Comparison of ENCODE assay signal across 24 cellular contexts in the genomic region with DNA sequence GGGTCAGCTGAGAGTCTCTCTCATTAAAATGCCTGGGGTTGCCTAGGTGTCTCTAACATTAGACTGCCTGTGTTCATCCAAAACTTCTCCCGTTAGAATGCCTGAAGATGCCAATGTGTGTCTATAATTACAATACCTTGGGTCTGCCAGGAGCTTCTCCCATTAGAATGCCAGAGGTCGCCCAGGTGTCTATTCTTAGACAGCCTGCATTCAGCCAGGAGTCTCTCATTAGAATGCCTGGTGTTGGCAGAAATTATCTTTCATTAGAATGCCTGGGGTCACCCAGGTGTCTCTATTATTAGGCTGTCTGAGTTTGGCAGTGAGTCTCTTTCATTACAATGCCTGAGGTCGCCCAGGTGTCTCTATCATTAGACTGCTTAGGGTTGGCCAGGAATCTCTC.
DNase-seq lines count a peak whose midpoint lies in the region; ATAC-seq and TF ChIP-seq lines count a peak whose summit lies in the region.
"Had no signal": no experiment of that assay in that cellular context is flagged by ENCODE, and none has a peak within 500 bp of the region (broad histone marks: within the 10 kb centered on the region; RNA-seq: fewer than 3 reads in every experiment).

No MANE protein-coding gene starts in this region.

- H3K9me3 ChIP-seq in endodermal cell (ENCODE audit: control insufficient read depth, low read length), result peaks cover 82% of the 10 kb centered on the region
- H3K9me3 ChIP-seq: BE2C had no signal

- H3K4me1 ChIP-seq in endodermal cell (ENCODE audit: control insufficient read depth, insufficient read depth, low read length), result no peaks in the 10 kb centered on the region
- H3K4me1 ChIP-seq: BE2C, BLaER1 had no signal

- H3K27me3 Mint-ChIP-seq in endodermal cell (ENCODE audit: insufficient read depth) (no peaks in the 10 kb centered on the region), progenitor cell of endocrine pancreas (no peaks in the 10 kb centered on the region)
- H3K27me3 Mint-ChIP-seq in activated naive CD8-positive, alpha-beta T cell treated with anti-CD3 and anti-CD28 coated beads for 36 hours, result no peaks in the 10 kb centered on the region
- H3K27me3 Mint-ChIP-seq: CD4-positive, alpha-beta memory T cell; CD4-positive, CD25-positive, alpha-beta regulatory T cell; CD8-positive, alpha-beta memory T cell had no signal

- H3K27ac Mint-ChIP-seq in endodermal cell, result no peak overlapping the region
- no peak overlapping the region for H3K27ac Mint-ChIP-seq in progenitor cell of endocrine pancreas
- H3K27ac Mint-ChIP-seq in activated naive CD8-positive, alpha-beta T cell treated with anti-CD3 and anti-CD28 coated beads for 36 hours, result no peak overlapping the region
- H3K27ac Mint-ChIP-seq: CD14-positive monocyte; CD4-positive, alpha-beta memory T cell; CD8-positive, alpha-beta memory T cell had no signal

- H3K9me3 Mint-ChIP-seq in endodermal cell (peaks cover 98% of the 10 kb centered on the region), progenitor cell of endocrine pancreas (ENCODE audit: low read depth) (peaks cover 67% of the 10 kb centered on the region)
- H3K9me3 Mint-ChIP-seq in activated naive CD8-positive, alpha-beta T cell treated with anti-CD3 and anti-CD28 coated beads for 36 hours, result peaks cover 52% of the 10 kb centered on the region

- no peak overlapping the region for H3K9ac ChIP-seq in endodermal cell (ENCODE audit: extremely low read depth, low read length, poor library complexity, severe bottlenecking)
- H3K9ac ChIP-seq: BLaER1 had no signal

- TF ChIP-seq CTCF in endodermal cell (conservative IDR thresholded peaks at IDR 0.05) (no peak), progenitor cell of endocrine pancreas (IDR thresholded peaks at IDR 0.05; ENCODE audit: unreplicated experiment) (no peak)

- DNase-seq in left ventricle myocardium superior (no peak), cardiac septum (ENCODE audit: low spot score) (no peak), endodermal cell (peak; percentile 2), progenitor cell of endocrine pancreas (ENCODE audit: low spot score, unreplicated experiment) (peak; percentile 2), SHP77 (lab: John Stamatoyannopoulos, UW) (no peak)
- no peak for DNase-seq in activated naive CD8-positive, alpha-beta T cell treated with anti-CD3 and anti-CD28 coated beads for 36 hours
- DNase-seq: 8988T; ACHN; BE2C; C1 segment of cervical spinal cord; CD4-positive, alpha-beta memory T cell; CD4-positive, CD25-positive, alpha-beta regulatory T cell; CD8-positive, alpha-beta memory T cell; COR-L47; DMS 273 treated with DMSO at 0.1 percent for 48 hours; DMS153; DMS53; DMS79; DND-41; EL; GDM1 had no signal

- no peak overlapping the region for H3K4me3 ChIP-seq in endodermal cell (ENCODE audit: low read length)
- H3K4me3 ChIP-seq: BLaER1, GM12878 had no signal

- H3K36me3 ChIP-seq in endodermal cell (ENCODE audit: control insufficient read depth, insufficient read depth, low read length), result no peaks in the 10 kb centered on the region
- H3K36me3 ChIP-seq: BE2C, BLaER1 had no signal

- 54 to 70% methylated on average over 3 of the region's 3 CpGs for WGBS in endodermal cell (ENCODE audit: insufficient coverage in 1 of 2, insufficient read length in 1 of 2), 2 experiments

- H3K36me3 Mint-ChIP-seq in endodermal cell (ENCODE audit: low read depth) (no peaks in the 10 kb centered on the region), progenitor cell of endocrine pancreas (ENCODE audit: insufficient read depth) (peaks cover 4% of the 10 kb centered on the region)
- H3K36me3 Mint-ChIP-seq in activated naive CD8-positive, alpha-beta T cell treated with anti-CD3 and anti-CD28 coated beads for 36 hours, result no peaks in the 10 kb centered on the region
- H3K36me3 Mint-ChIP-seq: CD14-positive monocyte; CD4-positive, alpha-beta memory T cell; CD4-positive, CD25-positive, alpha-beta regulatory T cell had no signal

- H3K4me3 Mint-ChIP-seq in endodermal cell (no peak overlapping the region), progenitor cell of endocrine pancreas (ENCODE audit: low read depth) (no peak overlapping the region)
- no peak overlapping the region for H3K4me3 Mint-ChIP-seq in activated naive CD8-positive, alpha-beta T cell treated with anti-CD3 and anti-CD28 coated beads for 36 hours
- H3K4me3 Mint-ChIP-seq: CD14-positive monocyte; CD4-positive, alpha-beta memory T cell; CD4-positive, CD25-positive, alpha-beta regulatory T cell; CD8-positive, alpha-beta memory T cell had no signal

- no peaks in the 10 kb centered on the region for H3K27me3 ChIP-seq in endodermal cell (ENCODE audit: control insufficient read depth, insufficient read depth, low read length, poor library complexity, severe bottlenecking)
- H3K27me3 ChIP-seq: BE2C, BLaER1 had no signal

- peak; percentile 63 for ATAC-seq in left ventricle myocardium superior
- ATAC-seq: GM12878 had no signal

- intact Hi-C loops in left ventricle myocardium superior (cut with micrococcal nuclease) (no loop called here), cardiac septum (cut with DNase I) (no loop called here)

- no peak overlapping the region for H3K27ac ChIP-seq in endodermal cell (ENCODE audit: low read depth, low read length)
- H3K27ac ChIP-seq: BLaER1 had no signal

- H3K4me1 Mint-ChIP-seq in endodermal cell, result no peaks in the 10 kb centered on the region
- H3K4me1 Mint-ChIP-seq in progenitor cell of endocrine pancreas (ENCODE audit: low read depth), result no peaks in the 10 kb centered on the region
- H3K4me1 Mint-ChIP-seq in activated naive CD8-positive, alpha-beta T cell treated with anti-CD3 and anti-CD28 coated beads for 36 hours, result no peaks in the 10 kb centered on the region
- H3K4me1 Mint-ChIP-seq: CD14-positive monocyte; CD4-positive, alpha-beta memory T cell; CD4-positive, CD25-positive, alpha-beta regulatory T cell; CD8-positive, alpha-beta memory T cell had no signal

Comparison
In these comparisons a context has a peak if more than half of its experiments do, and no peak if none do; other contexts are left out.
1. DNase-seq: peak in endodermal cell (single experiment) and progenitor cell of endocrine pancreas (single experiment); none in left ventricle myocardium superior (single experiment), cardiac septum (single experiment), activated naive CD8-positive, alpha-beta T cell treated with anti-CD3 and anti-CD28 coated beads for 36 hours (single experiment) and SHP77 (0 of 2).